ENCODE assay signal across 29 cellular contexts in genomic region chr7:68103319-68103718, GRCh38.
"Had no signal": no experiment of that assay in that cellular context is flagged by ENCODE, and none has a peak within 500 bp of the region (broad histone marks: within the 10 kb centered on the region; RNA-seq: fewer than 3 reads in every experiment).

No MANE protein-coding gene starts in this region.

- H3K4me1 Mint-ChIP-seq: stimulated activated effector memory CD8-positive, alpha-beta T cell treated with anti-CD3 and anti-CD28 coated beads, Interleukin-12 subunit alpha, Interleukin-12 subunit beta, amount 100 ng/mL, for 72 hours; stimulated activated memory B cell treated with anti-CD40 and anti-IgM and Interleukin-4, amounts not matched to agents 10 μg/mL and 1 μg/mL and 100 μg/mL, for 72 hours; stimulated activated naive B cell treated with anti-CD40 and anti-IgM and Interleukin-4, amounts not matched to agents 10 μg/mL and 1 μg/mL and 100 μg/mL, for 72 hours; stimulated activated naive CD8-positive, alpha-beta T cell treated with anti-CD3 and anti-CD28 coated beads, Interleukin-15, amount 100 ng/mL, for 72 hours had no signal

- DNase-seq: stimulated activated CD4-positive, alpha-beta T cell treated with anti-CD3 and anti-CD28 coated beads, Interleukin-2, amount 100 ng/mL, for 48 hours; stimulated activated CD4-positive, alpha-beta T cell treated with anti-CD3 and anti-CD28 coated beads, Interleukin-4, amount 100 ng/mL, for 1 hour; stimulated activated CD4-positive, alpha-beta T cell treated with anti-CD3 and anti-CD28 coated beads, Interleukin-4, amount 100 ng/mL, for 24 hours; stimulated activated CD4-positive, alpha-beta T cell treated with anti-CD3 and anti-CD28 coated beads, Interleukin-4, amount 100 ng/mL, for 4 hours; stimulated activated CD8-positive, alpha-beta memory T cell treated with anti-CD3 and anti-CD28 coated beads, Interleukin-4, amount 100 ng/mL, for 48 hours; stimulated activated naive B cell treated with anti-CD40 and anti-IgM and Interleukin-4, amounts not matched to agents 10 μg/mL and 1 μg/mL and 100 μg/mL, for 72 hours; stimulated activated naive CD4-positive, alpha-beta T cell; stimulated activated naive CD4-positive, alpha-beta T cell treated with Interleukin-2 at 50 U/mL for 16 hours; stimulated activated naive CD8-positive, alpha-beta T cell treated with anti-CD3 and anti-CD28 coated beads, Interleukin-15, amount 100 ng/mL, for 72 hours; stimulated activated naive CD8-positive, alpha-beta T cell treated with anti-CD3 and anti-CD28 coated beads, Interleukin-15, Interleukin-2, amounts not matched to agents 100 U/mL and 50 U/mL, for 24 hours; stomach; substantia nigra; testis; thyroid gland; tibial artery; transverse colon; trophoblast cell; upper lobe of left lung; upper lobe of right lung; uterus had no signal

- H3K4me3 ChIP-seq: stomach, suprapubic skin, testis, thoracic aorta, thyroid gland, tibial artery, tibial nerve, transverse colon, upper lobe of left lung, upper lobe of right lung, uterus, vagina had no signal

- H3K4me1 ChIP-seq: stomach, suprapubic skin, testis, thyroid gland, tibial artery, transverse colon, upper lobe of left lung, upper lobe of right lung, uterus, vagina had no signal

- H3K27ac ChIP-seq: stomach, suprapubic skin, testis, thoracic aorta, thyroid gland, tibial artery, tibial nerve, transverse colon, upper lobe of left lung, upper lobe of right lung, uterus, vagina had no signal

- ATAC-seq: stimulated activated effector memory CD8-positive, alpha-beta T cell treated with anti-CD3 and anti-CD28 coated beads, Interleukin-12 subunit alpha, Interleukin-12 subunit beta, amount 100 ng/mL, for 72 hours; stimulated activated memory B cell treated with anti-CD40 and anti-IgM and Interleukin-4, amounts not matched to agents 10 μg/mL and 1 μg/mL and 100 μg/mL, for 72 hours; stimulated activated naive B cell treated with anti-CD40 and anti-IgM and Interleukin-4, amounts not matched to agents 10 μg/mL and 1 μg/mL and 100 μg/mL, for 72 hours; stimulated activated naive CD8-positive, alpha-beta T cell treated with anti-CD3 and anti-CD28 coated beads, Interleukin-15, amount 100 ng/mL, for 72 hours; stimulated activated naive CD8-positive, alpha-beta T cell treated with anti-CD3 and anti-CD28 coated beads, Interleukin-15, Interleukin-2, amounts not matched to agents 100 U/mL and 50 U/mL, for 24 hours; upper lobe of right lung had no signal

- H3K4me3 Mint-ChIP-seq: stimulated activated effector memory CD8-positive, alpha-beta T cell treated with anti-CD3 and anti-CD28 coated beads, Interleukin-12 subunit alpha, Interleukin-12 subunit beta, amount 100 ng/mL, for 72 hours; stimulated activated memory B cell treated with anti-CD40 and anti-IgM and Interleukin-4, amounts not matched to agents 10 μg/mL and 1 μg/mL and 100 μg/mL, for 72 hours; stimulated activated naive B cell treated with anti-CD40 and anti-IgM and Interleukin-4, amounts not matched to agents 10 μg/mL and 1 μg/mL and 100 μg/mL, for 72 hours; stimulated activated naive CD8-positive, alpha-beta T cell treated with anti-CD3 and anti-CD28 coated beads, Interleukin-15, amount 100 ng/mL, for 72 hours; stimulated activated naive CD8-positive, alpha-beta T cell treated with anti-CD3 and anti-CD28 coated beads, Interleukin-15, Interleukin-2, amounts not matched to agents 100 ng/mL and 50 ng/mL, for 24 hours; type B pancreatic cell had no signal

- H3K9me3 ChIP-seq: stomach, suprapubic skin, testis, thoracic aorta, thyroid gland, tibial artery, tibial nerve, transverse colon, upper lobe of left lung, upper lobe of right lung, uterus, vagina had no signal

- H3K36me3 ChIP-seq: stomach, suprapubic skin, thoracic aorta, thyroid gland, tibial artery, tibial nerve, transverse colon, upper lobe of left lung, upper lobe of right lung, uterus, vagina had no signal

- H3K27ac Mint-ChIP-seq: stimulated activated effector memory CD8-positive, alpha-beta T cell treated with anti-CD3 and anti-CD28 coated beads, Interleukin-12 subunit alpha, Interleukin-12 subunit beta, amount 100 ng/mL, for 72 hours; stimulated activated memory B cell treated with anti-CD40 and anti-IgM and Interleukin-4, amounts not matched to agents 10 μg/mL and 1 μg/mL and 100 μg/mL, for 72 hours; stimulated activated naive B cell treated with anti-CD40 and anti-IgM and Interleukin-4, amounts not matched to agents 10 μg/mL and 1 μg/mL and 100 μg/mL, for 72 hours; stimulated activated naive CD8-positive, alpha-beta T cell treated with anti-CD3 and anti-CD28 coated beads, Interleukin-15, amount 100 ng/mL, for 72 hours; stimulated activated naive CD8-positive, alpha-beta T cell treated with anti-CD3 and anti-CD28 coated beads, Interleukin-15, Interleukin-2, amounts not matched to agents 100 ng/mL and 50 ng/mL, for 24 hours; type B pancreatic cell had no signal

- H3K27me3 ChIP-seq: testis, thyroid gland, tibial artery, tibial nerve, transverse colon, upper lobe of left lung, upper lobe of right lung, uterus, vagina had no signal

- H3K36me3 Mint-ChIP-seq: stimulated activated effector memory CD8-positive, alpha-beta T cell treated with anti-CD3 and anti-CD28 coated beads, Interleukin-12 subunit alpha, Interleukin-12 subunit beta, amount 100 ng/mL, for 72 hours; stimulated activated memory B cell treated with anti-CD40 and anti-IgM and Interleukin-4, amounts not matched to agents 10 μg/mL and 1 μg/mL and 100 μg/mL, for 72 hours; type B pancreatic cell had no signal

- H3K27me3 Mint-ChIP-seq: stimulated activated memory B cell treated with anti-CD40 and anti-IgM and Interleukin-4, amounts not matched to agents 10 μg/mL and 1 μg/mL and 100 μg/mL, for 72 hours; stimulated activated naive B cell treated with anti-CD40 and anti-IgM and Interleukin-4, amounts not matched to agents 10 μg/mL and 1 μg/mL and 100 μg/mL, for 72 hours; stimulated activated naive CD8-positive, alpha-beta T cell treated with anti-CD3 and anti-CD28 coated beads, Interleukin-15, amount 100 ng/mL, for 72 hours; stimulated activated naive CD8-positive, alpha-beta T cell treated with anti-CD3 and anti-CD28 coated beads, Interleukin-15, Interleukin-2, amounts not matched to agents 100 ng/mL and 50 ng/mL, for 24 hours had no signal

- FAIRE-seq: urothelium cell line had no signal

- H3K9me3 Mint-ChIP-seq: stimulated activated memory B cell treated with anti-CD40 and anti-IgM and Interleukin-4, amounts not matched to agents 10 μg/mL and 1 μg/mL and 100 μg/mL, for 72 hours; type B pancreatic cell had no signal
